In the genomic region with DNA sequence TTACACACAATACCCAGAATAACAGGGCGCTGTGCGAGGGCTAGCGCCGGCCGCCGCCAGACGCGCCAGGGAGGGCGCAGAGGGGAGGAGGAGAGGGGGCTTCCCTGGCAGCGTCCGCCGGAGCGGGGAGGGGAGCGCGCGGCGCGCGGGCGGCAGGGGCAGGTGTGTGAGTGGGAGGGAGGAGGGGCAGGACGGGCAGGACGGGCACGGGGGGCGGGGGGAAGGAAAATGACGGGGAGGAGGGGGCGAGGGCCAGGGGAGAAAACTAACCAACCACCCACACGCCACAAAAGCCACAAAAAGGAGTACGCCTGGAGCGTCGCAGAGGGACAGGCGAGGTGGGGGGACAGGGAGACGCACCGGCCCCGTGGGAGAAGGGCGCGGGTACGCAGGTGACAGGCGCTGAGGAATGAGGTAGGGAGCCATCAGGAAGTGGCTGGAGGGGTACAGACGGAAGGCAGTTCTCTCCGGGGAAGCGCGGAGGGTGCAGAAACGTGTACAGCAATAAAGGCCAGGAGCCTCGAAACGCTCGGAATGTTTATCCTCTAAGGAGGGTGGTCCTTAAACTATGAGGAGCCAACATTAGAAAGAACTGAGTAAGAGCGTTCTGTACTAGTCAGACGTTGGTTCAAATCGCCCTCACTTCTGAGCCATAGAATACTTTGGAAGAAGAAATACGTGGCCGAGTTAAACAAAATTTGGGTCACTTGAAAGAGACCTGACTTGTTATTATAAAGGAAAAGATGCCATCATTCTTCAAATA, we compare ENCODE assay signal across 8 cellular contexts. TPM values are rescaled to one million over a fixed set of nuclear protein-coding genes. Genes with fewer than 3 reads are reported as not detected.
DNase-seq lines count a peak whose midpoint lies in the region; ATAC-seq and TF ChIP-seq lines count a peak whose summit lies in the region.

No MANE protein-coding gene starts in this region.

- DNase-seq in GM23338 (ENCODE audit: low spot score) (peak; percentile 57), NCI-H2171 (lab: John Stamatoyannopoulos, UW) (peak; percentile 66), endodermal cell (no peak), naive B cell (peak; percentile 85)
- DNase-seq in activated CD4-positive, alpha-beta memory T cell treated with anti-CD3 and anti-CD28 coated beads, Interleukin-2, amount 10 ng/mL, durations not matched to agents 7 days and 5 days = peak; percentile 69
- peak; percentile 70 to 85 (median 76) for DNase-seq in stimulated activated naive CD4-positive, alpha-beta T cell (lab: John Stamatoyannopoulos, UW)

- H4K20me1 ChIP-seq in GM23338 (replicated peaks; ENCODE audit: insufficient read depth) = no peaks in the 10 kb centered on the region; the same call in 1 of the 2 replicates

- H3F3A ChIP-seq in GM23338 (replicated peaks; ENCODE audit: low read depth) = no peaks in the 10 kb centered on the region

- peaks cover 32% of the 10 kb centered on the region for H3K79me2 ChIP-seq in GM23338 (replicated peaks; ENCODE audit: insufficient read depth)

- no peaks in the 10 kb centered on the region for H3K9me3 Mint-ChIP-seq in GM23338
- H3K9me3 Mint-ChIP-seq in activated CD4-positive, alpha-beta memory T cell treated with anti-CD3 and anti-CD28 coated beads, Interleukin-2, amount 10 ng/mL, durations not matched to agents 7 days and 5 days = no peaks in the 10 kb centered on the region
- no peaks in the 10 kb centered on the region for H3K9me3 Mint-ChIP-seq in endodermal cell
- H3K9me3 Mint-ChIP-seq in naive B cell = no peaks in the 10 kb centered on the region

- H3K27ac Mint-ChIP-seq in GM23338 (peak overlapping the region; percentile 85), endodermal cell (peak overlapping the region; percentile 74), naive B cell (peak overlapping the region; percentile 97 to 99 (median 98))
- peak overlapping the region; percentile 79 for H3K27ac Mint-ChIP-seq in activated CD4-positive, alpha-beta memory T cell treated with anti-CD3 and anti-CD28 coated beads, Interleukin-2, amount 10 ng/mL, durations not matched to agents 7 days and 5 days

- peak overlapping the region; percentile 60; the same call in 1 of the 2 replicates for H2AFZ ChIP-seq in GM23338

- POLR2A ChIA-PET in activated CD4-positive, alpha-beta memory T cell treated with anti-CD3 and anti-CD28 coated beads, Interleukin-2, amount 10 ng/mL, durations not matched to agents 7 days and 5 days (lab: Charles Lee) = interaction anchor here (1.0 to 9.6 kb wide), 9 partner anchors 8 to 292 kb away, joined by 3 to 180 read pairs (median 11); no protein-coding TSS in a partner anchor

- peak; percentile 72 for ATAC-seq in GM23338
- peak; percentile 73 to 75 for ATAC-seq in naive B cell (ENCODE audit: low read depth in 2 of 2)
- ATAC-seq in HG03342 (IDR thresholded peaks at IDR 0.05; ENCODE audit: unreplicated experiment) = no peak
- ATAC-seq in HG03565 (IDR thresholded peaks at IDR 0.05; ENCODE audit: unreplicated experiment) = no peak

- H3K9ac ChIP-seq in endodermal cell (ENCODE audit: extremely low read depth, low read length, poor library complexity, severe bottlenecking) = no peak overlapping the region

- H3K4me3 ChIP-seq in GM23338 (peak overlapping the region; percentile 81), endodermal cell (ENCODE audit: low read length) (peak overlapping the region; percentile 78)

- H3K36me3 Mint-ChIP-seq in GM23338 (ENCODE audit: low read depth) = 0 out of 3 replicates have a peak, but pooled peaks cover under 1% of the 10 kb centered on the region
- peaks cover 54% of the 10 kb centered on the region for H3K36me3 Mint-ChIP-seq in activated CD4-positive, alpha-beta memory T cell treated with anti-CD3 and anti-CD28 coated beads, Interleukin-2, amount 10 ng/mL, durations not matched to agents 7 days and 5 days (ENCODE audit: low read depth)
- H3K36me3 Mint-ChIP-seq in endodermal cell (ENCODE audit: low read depth) = peaks cover under 1% of the 10 kb centered on the region
- H3K36me3 Mint-ChIP-seq in naive B cell = no peaks in the 10 kb centered on the region

- no peaks in the 10 kb centered on the region for H3K9me3 ChIP-seq in endodermal cell (ENCODE audit: control insufficient read depth, low read length)

- H3K9me2 ChIP-seq in GM23338 (ENCODE audit: insufficient read depth) = no peaks in the 10 kb centered on the region

- H3K4me1 ChIP-seq in GM23338 (ENCODE audit: insufficient read depth) = peaks cover 39% of the 10 kb centered on the region
- no peaks in the 10 kb centered on the region for H3K4me1 ChIP-seq in endodermal cell (ENCODE audit: control insufficient read depth, insufficient read depth, low read length)

- TF ChIP-seq CTCF in GM23338 (conservative IDR thresholded peaks at IDR 0.05; ENCODE audit: low read depth in 2 of 2) = no peak
- no peak for TF ChIP-seq CTCF in endodermal cell (conservative IDR thresholded peaks at IDR 0.05)

- H3K27ac ChIP-seq in GM23338 (ENCODE audit: low read depth) (no peak overlapping the region), endodermal cell (ENCODE audit: low read depth, low read length) (peak overlapping the region; percentile 9)

- H3K36me3 ChIP-seq in GM23338 (ENCODE audit: insufficient read depth) (no peaks in the 10 kb centered on the region), endodermal cell (ENCODE audit: control insufficient read depth, insufficient read depth, low read length) (peaks cover 2% of the 10 kb centered on the region)

- H3K27me3 ChIP-seq in GM23338 (ENCODE audit: insufficient read depth) = peaks cover 16% of the 10 kb centered on the region
- no peaks in the 10 kb centered on the region for H3K27me3 ChIP-seq in endodermal cell (ENCODE audit: control insufficient read depth, insufficient read depth, low read length, poor library complexity, severe bottlenecking)

- H3K4me1 Mint-ChIP-seq in GM23338 (peaks cover 43% of the 10 kb centered on the region), endodermal cell (peaks cover 12% of the 10 kb centered on the region), naive B cell (peaks cover 36 to 57% (median 56%) of the 10 kb centered on the region in 3 donors)
- peaks cover 67% of the 10 kb centered on the region for H3K4me1 Mint-ChIP-seq in activated CD4-positive, alpha-beta memory T cell treated with anti-CD3 and anti-CD28 coated beads, Interleukin-2, amount 10 ng/mL, durations not matched to agents 7 days and 5 days

- 1 to 2% methylated on average over 19 to 37 of the region's 51 CpGs for WGBS in endodermal cell (ENCODE audit: insufficient coverage in 1 of 2, insufficient read length in 1 of 2), 2 experiments

- H3K4me2 ChIP-seq in GM23338 = peak overlapping the region; percentile 97

- H3K27me3 Mint-ChIP-seq in GM23338 (ENCODE audit: insufficient read depth, low read depth, poor library complexity) = peaks cover 4% of the 10 kb centered on the region
- no peaks in the 10 kb centered on the region for H3K27me3 Mint-ChIP-seq in activated CD4-positive, alpha-beta memory T cell treated with anti-CD3 and anti-CD28 coated beads, Interleukin-2, amount 10 ng/mL, durations not matched to agents 7 days and 5 days
- peaks cover 1% of the 10 kb centered on the region for H3K27me3 Mint-ChIP-seq in endodermal cell (ENCODE audit: insufficient read depth)
- H3K27me3 Mint-ChIP-seq in naive B cell = no peaks in the 10 kb centered on the region

- H3K4me3 Mint-ChIP-seq in GM23338 (peak overlapping the region; percentile 96), endodermal cell (peak overlapping the region; percentile 77), naive B cell (peak overlapping the region; percentile 96 to 99 (median 97))
- H3K4me3 Mint-ChIP-seq in activated CD4-positive, alpha-beta memory T cell treated with anti-CD3 and anti-CD28 coated beads, Interleukin-2, amount 10 ng/mL, durations not matched to agents 7 days and 5 days = peak overlapping the region; percentile 81

- CTCF ChIA-PET in activated CD4-positive, alpha-beta memory T cell treated with anti-CD3 and anti-CD28 coated beads, Interleukin-2, amount 10 ng/mL, durations not matched to agents 7 days and 5 days (lab: Charles Lee) = interaction anchor here (1.0 to 1.3 kb wide), 3 partner anchors 8 to 20 kb away, joined by 3 read pairs; no protein-coding TSS in a partner anchor

TF ChIP-seq in GM23338, 12 proteins besides CTCF, POLR2A, EP300 and RAD21 (continues in another document):
- TF ChIP-seq, protein P1, sequence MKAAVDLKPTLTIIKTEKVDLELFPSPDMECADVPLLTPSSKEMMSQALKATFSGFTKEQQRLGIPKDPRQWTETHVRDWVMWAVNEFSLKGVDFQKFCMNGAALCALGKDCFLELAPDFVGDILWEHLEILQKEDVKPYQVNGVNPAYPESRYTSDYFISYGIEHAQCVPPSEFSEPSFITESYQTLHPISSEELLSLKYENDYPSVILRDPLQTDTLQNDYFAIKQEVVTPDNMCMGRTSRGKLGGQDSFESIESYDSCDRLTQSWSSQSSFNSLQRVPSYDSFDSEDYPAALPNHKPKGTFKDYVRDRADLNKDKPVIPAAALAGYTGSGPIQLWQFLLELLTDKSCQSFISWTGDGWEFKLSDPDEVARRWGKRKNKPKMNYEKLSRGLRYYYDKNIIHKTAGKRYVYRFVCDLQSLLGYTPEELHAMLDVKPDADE (IDR thresholded peaks at IDR 0.05) = no peak

RNA-seq across cellular contexts. Expression of a gene that starts 0.7 kb away (rescaled TPM):
- 26.8 and 28.9 TPM in 2 replicates for total RNA-seq in GM23338 (2014; rRNA removed; shearing (Covaris generic))
- polyA plus RNA-seq in GM23338 (2016; fragmentation: Nextera tagmentation; extraction: Ambion mirVana) = 17.0 and 17.4 TPM in 2 replicates
- total RNA-seq in activated CD4-positive, alpha-beta memory T cell treated with anti-CD3 and anti-CD28 coated beads, Interleukin-2, amount 10 ng/mL, durations not matched to agents 7 days and 5 days = 100 to 1,000 TPM; 263 to 267 TPM
- 10 to 100 TPM; 31.5 to 38.6 TPM for total RNA-seq in endodermal cell
- 46.2 TPM for polyA plus RNA-seq in endodermal cell (2013, experiment 1 of 2)
- 42.6 TPM for polyA plus RNA-seq in endodermal cell (2013, experiment 2 of 2)
- polyA plus RNA-seq in naive B cell (ENCODE audit: low read depth in 6 of 6) = 10 to 100 TPM; 44.5 to 68.6 (median 58.7) TPM

Comparison
In these comparisons a context has a peak if more than half of its experiments do, and no peak if none do; other contexts are left out.
1. ATAC-seq: peak in GM23338 (single experiment) and naive B cell (2 of 2); none in HG03342 (single experiment) and HG03565 (single experiment).
2. Peak in every context shown above with its lines, with median percentiles within 50 percentile points of each other: H3K27ac Mint-ChIP-seq and H3K4me3 Mint-ChIP-seq.